ENCODE assay signal across 18 cellular contexts in genomic region chr15:94314639-94315038, GRCh38.
DNase-seq lines count a peak whose midpoint lies in the region; ATAC-seq and TF ChIP-seq lines count a peak whose summit lies in the region.
"Had no signal": no experiment of that assay in that cellular context is flagged by ENCODE, and none has a peak within 500 bp of the region (broad histone marks: within the 10 kb centered on the region; RNA-seq: fewer than 3 reads in every experiment).

No MANE protein-coding gene starts in this region.

- H3K4me1 ChIP-seq in CD8-positive, alpha-beta T cell (ENCODE audit: insufficient read depth, low read length) = no peaks in the 10 kb centered on the region
- H3K4me1 ChIP-seq in esophagus squamous epithelium (no peaks in the 10 kb centered on the region), HAP-1 (no peaks in the 10 kb centered on the region)

- peaks cover 57% of the 10 kb centered on the region for H3K36me3 Mint-ChIP-seq in T-helper 2 cell treated with Interferon-gamma antibody and Interleukin-4, amounts not matched to agents 5 μg/mL and 100 μg/mL, for 36 hours (ENCODE audit: low read depth)
- H3K36me3 Mint-ChIP-seq in CD8-positive, alpha-beta T cell = peaks cover 42% of the 10 kb centered on the region
- peaks cover 21% of the 10 kb centered on the region for H3K36me3 Mint-ChIP-seq in activated naive CD8-positive, alpha-beta T cell treated with anti-CD3 and anti-CD28 coated beads for 36 hours
- H3K36me3 Mint-ChIP-seq in memory B cell = peaks cover 40% of the 10 kb centered on the region

- CTCF ChIA-PET in CD8-positive, alpha-beta T cell (lab: Charles Lee) = interaction anchor here (1.0 to 1.3 kb wide), 2 partner anchors 9 to 150 kb away, joined by 4 to 8 read pairs; no protein-coding TSS in a partner anchor

- no peaks in the 10 kb centered on the region for H3K27me3 Mint-ChIP-seq in T-helper 2 cell treated with Interferon-gamma antibody and Interleukin-4, amounts not matched to agents 5 μg/mL and 100 μg/mL, for 36 hours (ENCODE audit: low read depth)
- no peaks in the 10 kb centered on the region for H3K27me3 Mint-ChIP-seq in CD8-positive, alpha-beta T cell (ENCODE audit: low read depth)
- no peaks in the 10 kb centered on the region for H3K27me3 Mint-ChIP-seq in activated naive CD8-positive, alpha-beta T cell treated with anti-CD3 and anti-CD28 coated beads for 36 hours
- H3K27me3 Mint-ChIP-seq in memory B cell = no peaks in the 10 kb centered on the region
- H3K27me3 Mint-ChIP-seq: B cell had no signal

- ATAC-seq in CD8-positive, alpha-beta T cell = no peak
- no peak for ATAC-seq in memory B cell (ENCODE audit: low read depth)
- ATAC-seq in HG03378 (IDR thresholded peaks at IDR 0.05; ENCODE audit: unreplicated experiment) = no peak

- no peak overlapping the region for H3K4me3 Mint-ChIP-seq in T-helper 2 cell treated with Interferon-gamma antibody and Interleukin-4, amounts not matched to agents 5 μg/mL and 100 μg/mL, for 36 hours
- H3K4me3 Mint-ChIP-seq in CD8-positive, alpha-beta T cell = no peak overlapping the region
- no peak overlapping the region for H3K4me3 Mint-ChIP-seq in activated naive CD8-positive, alpha-beta T cell treated with anti-CD3 and anti-CD28 coated beads for 36 hours
- H3K4me3 Mint-ChIP-seq in memory B cell = no peak overlapping the region
- H3K4me3 Mint-ChIP-seq: B cell had no signal

- no peak for DNase-seq in T-helper 2 cell treated with Interferon-gamma antibody and Interleukin-4, amounts not matched to agents 5 μg/mL and 100 μg/mL, for 36 hours (ENCODE audit: low spot score)
- DNase-seq in T-helper 2 cell (no peak), memory B cell (ENCODE audit: low spot score in 2 of 2) (no peak), esophagus squamous epithelium (lab: John Stamatoyannopoulos, UW) (no peak), HAP-1 (ENCODE audit: low spot score in 2 of 2) (no peak)
- no peak for DNase-seq in CD8-positive, alpha-beta T cell
- no peak for DNase-seq in activated naive CD8-positive, alpha-beta T cell treated with anti-CD3 and anti-CD28 coated beads for 36 hours
- DNase-seq: 8988T; DMS53; EL; GOT3; NCI-H1105 treated with DMSO at 0.1 percent for 48 hours; NCI-H1694; NCI-H748 treated with DMSO at 0.1 percent for 48 hours; NK-92 treated with Interleukin-12 subunit alpha and Interleukin-12 subunit beta, amount 100 ng/mL, for 24 hours; Right ventricle myocardium superior had no signal

- 87 to 89% methylated on average over 3 of the region's 3 CpGs for WGBS in esophagus squamous epithelium, 2 donors

- POLR2A ChIA-PET in CD8-positive, alpha-beta T cell (lab: Charles Lee) = no interaction called here

- peaks cover 5% of the 10 kb centered on the region for H3K36me3 ChIP-seq in CD8-positive, alpha-beta T cell (ENCODE audit: insufficient read depth, low read length)
- peaks cover 0 to 59% (median 0%) of the 10 kb centered on the region in 3 donors for H3K36me3 ChIP-seq in esophagus squamous epithelium
- no peaks in the 10 kb centered on the region for H3K36me3 ChIP-seq in HAP-1 (replicated peaks)

- in situ Hi-C loops in HAP-1 (cut with MboI; ENCODE audit: low sequenced_read_pairs) = no loop called here

- H3K9me3 ChIP-seq in CD8-positive, alpha-beta T cell (ENCODE audit: low read length) = no peaks in the 10 kb centered on the region
- H3K9me3 ChIP-seq in esophagus squamous epithelium (no peaks in the 10 kb centered on the region), HAP-1 (no peaks in the 10 kb centered on the region)

- H3K9me3 Mint-ChIP-seq in T-helper 2 cell treated with Interferon-gamma antibody and Interleukin-4, amounts not matched to agents 5 μg/mL and 100 μg/mL, for 36 hours = no peaks in the 10 kb centered on the region
- no peaks in the 10 kb centered on the region for H3K9me3 Mint-ChIP-seq in CD8-positive, alpha-beta T cell
- H3K9me3 Mint-ChIP-seq in activated naive CD8-positive, alpha-beta T cell treated with anti-CD3 and anti-CD28 coated beads for 36 hours = no peaks in the 10 kb centered on the region
- H3K9me3 Mint-ChIP-seq in memory B cell = no peaks in the 10 kb centered on the region

- no peak overlapping the region for H3K27ac ChIP-seq in CD8-positive, alpha-beta T cell (ENCODE audit: low read depth, low read length)
- no peak overlapping the region for H3K27ac ChIP-seq in esophagus squamous epithelium

- no peak for TF ChIP-seq CTCF in CD8-positive, alpha-beta T cell (IDR thresholded peaks at IDR 0.05)
- no peak for TF ChIP-seq CTCF in esophagus squamous epithelium (IDR thresholded peaks at IDR 0.05)

- peaks cover 26% of the 10 kb centered on the region for H3K4me1 Mint-ChIP-seq in T-helper 2 cell treated with Interferon-gamma antibody and Interleukin-4, amounts not matched to agents 5 μg/mL and 100 μg/mL, for 36 hours (ENCODE audit: low read depth)
- no peaks in the 10 kb centered on the region for H3K4me1 Mint-ChIP-seq in CD8-positive, alpha-beta T cell (ENCODE audit: low read depth)
- H3K4me1 Mint-ChIP-seq in activated naive CD8-positive, alpha-beta T cell treated with anti-CD3 and anti-CD28 coated beads for 36 hours = peaks cover 4% of the 10 kb centered on the region
- H3K4me1 Mint-ChIP-seq in memory B cell = no peaks in the 10 kb centered on the region

- no peaks in the 10 kb centered on the region for H3K27me3 ChIP-seq in CD8-positive, alpha-beta T cell (ENCODE audit: insufficient read depth, low read length)
- H3K27me3 ChIP-seq in esophagus squamous epithelium = no peaks in the 10 kb centered on the region
- no peaks in the 10 kb centered on the region for H3K27me3 ChIP-seq in HAP-1 (ENCODE audit: low read depth)

- H3K4me3 ChIP-seq in CD8-positive, alpha-beta T cell (ENCODE audit: low read depth, low read length) = no peak overlapping the region
- H3K4me3 ChIP-seq in esophagus squamous epithelium = no peak overlapping the region
- H3K4me3 ChIP-seq in HAP-1 = no peak overlapping the region

- peak overlapping the region; percentile 20 for H3K27ac Mint-ChIP-seq in T-helper 2 cell treated with Interferon-gamma antibody and Interleukin-4, amounts not matched to agents 5 μg/mL and 100 μg/mL, for 36 hours
- peak overlapping the region; percentile 7 for H3K27ac Mint-ChIP-seq in CD8-positive, alpha-beta T cell
- peak overlapping the region; percentile 18 for H3K27ac Mint-ChIP-seq in activated naive CD8-positive, alpha-beta T cell treated with anti-CD3 and anti-CD28 coated beads for 36 hours
- peak overlapping the region; percentile 5 for H3K27ac Mint-ChIP-seq in memory B cell
- H3K27ac Mint-ChIP-seq: B cell had no signal

- intact Hi-C loops in CD8-positive, alpha-beta T cell (cut with DNase I, micrococcal nuclease) = no loop called here
- intact Hi-C loops in esophagus squamous epithelium (cut with DNase I) = no loop called here

- no peak for TF ChIP-seq POLR2A in esophagus squamous epithelium (IDR thresholded peaks at IDR 0.05)
